1 cellular context compared by ENCODE assay signal in genomic region chr7:101109368-101109767, GRCh38.
TF ChIP-seq lines count a peak whose summit lies in the region.

No MANE protein-coding gene starts in this region.

TF ChIP-seq in GM12878, 131 proteins besides CTCF, POLR2A, EP300 and RAD21:
- no peak for TF ChIP-seq SUZ12 (IDR thresholded peaks at IDR 0.05; ENCODE audit: unreplicated experiment)
- TF ChIP-seq, protein P1, sequence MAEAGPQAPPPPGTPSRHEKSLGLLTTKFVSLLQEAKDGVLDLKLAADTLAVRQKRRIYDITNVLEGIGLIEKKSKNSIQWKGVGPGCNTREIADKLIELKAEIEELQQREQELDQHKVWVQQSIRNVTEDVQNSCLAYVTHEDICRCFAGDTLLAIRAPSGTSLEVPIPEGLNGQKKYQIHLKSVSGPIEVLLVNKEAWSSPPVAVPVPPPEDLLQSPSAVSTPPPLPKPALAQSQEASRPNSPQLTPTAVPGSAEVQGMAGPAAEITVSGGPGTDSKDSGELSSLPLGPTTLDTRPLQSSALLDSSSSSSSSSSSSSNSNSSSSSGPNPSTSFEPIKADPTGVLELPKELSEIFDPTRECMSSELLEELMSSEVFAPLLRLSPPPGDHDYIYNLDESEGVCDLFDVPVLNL (IDR thresholded peaks at IDR 0.05; ENCODE audit: low read depth, low read length): no peak
- TF ChIP-seq, protein P2, sequence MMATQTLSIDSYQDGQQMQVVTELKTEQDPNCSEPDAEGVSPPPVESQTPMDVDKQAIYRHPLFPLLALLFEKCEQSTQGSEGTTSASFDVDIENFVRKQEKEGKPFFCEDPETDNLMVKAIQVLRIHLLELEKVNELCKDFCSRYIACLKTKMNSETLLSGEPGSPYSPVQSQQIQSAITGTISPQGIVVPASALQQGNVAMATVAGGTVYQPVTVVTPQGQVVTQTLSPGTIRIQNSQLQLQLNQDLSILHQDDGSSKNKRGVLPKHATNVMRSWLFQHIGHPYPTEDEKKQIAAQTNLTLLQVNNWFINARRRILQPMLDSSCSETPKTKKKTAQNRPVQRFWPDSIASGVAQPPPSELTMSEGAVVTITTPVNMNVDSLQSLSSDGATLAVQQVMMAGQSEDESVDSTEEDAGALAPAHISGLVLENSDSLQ (IDR thresholded peaks at IDR 0.05): peak; percentile 51; the same call in 1 of the 2 replicates
